ENCODE assay signal across 8 cellular contexts in the genomic region with DNA sequence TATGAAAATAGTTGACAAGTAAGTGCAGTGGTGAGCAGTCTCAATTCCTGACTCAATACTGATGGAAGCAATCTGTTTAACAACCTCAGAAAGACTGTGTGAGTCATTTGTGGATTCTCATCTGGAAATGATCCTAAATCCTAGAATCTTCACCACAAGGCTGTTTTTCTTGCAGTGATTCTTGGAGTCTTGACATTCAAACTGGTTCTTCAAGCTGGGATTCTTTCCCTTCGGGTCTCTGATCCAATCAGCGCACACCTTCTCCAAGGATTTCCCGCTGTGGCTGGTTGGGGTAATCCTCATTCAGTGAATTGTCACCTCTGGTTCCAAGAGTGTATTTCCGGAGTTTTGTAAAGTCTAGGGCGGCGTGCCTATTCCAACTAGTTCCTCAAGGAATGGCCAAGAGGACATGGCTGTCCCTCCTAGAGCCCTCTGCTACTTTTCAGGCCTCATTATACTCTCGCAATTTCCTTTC. TPM values are rescaled to one million over a fixed set of nuclear protein-coding genes. Genes with fewer than 3 reads are reported as not detected.
DNase-seq lines count a peak whose midpoint lies in the region; ATAC-seq lines count a peak whose summit lies in the region.

No MANE protein-coding gene starts in this region.

- DNase-seq in Daoy (ENCODE audit: low read depth) (peak; percentile 74), brain pericyte (ENCODE audit: low read depth, low spot score) (peak; percentile 59), myocyte (ENCODE audit: low read depth) (peak; percentile 57), GM19240 (ENCODE audit: insufficient read length, low spot score) (no peak), NCI-H510A (lab: John Stamatoyannopoulos, UW) (no peak), GDM1 (lab: John Stamatoyannopoulos, UW) (no peak), SK-N-DZ (ENCODE audit: low spot score) (no peak)

- peak; percentile 26 for ATAC-seq in HG02759 (IDR thresholded peaks at IDR 0.05; ENCODE audit: unreplicated experiment)

RNA-seq across cellular contexts. Expression of gene FOXJ2, which starts 37.7 kb away (rescaled TPM):
- total RNA-seq in Daoy (2014; rRNA removed; shearing (Covaris generic)) = 4.1 and 5.4 TPM in 2 replicates
- total RNA-seq in myocyte = 8.4 and 11.9 TPM in 2 replicates
- 12.1 TPM for polyA plus RNA-seq in myocyte (2012)
- 3.9 and 4.8 TPM in 2 replicates for polyA plus RNA-seq in SK-N-DZ (2014; cell fraction: cytosol; rRNA removed)
- polyA plus RNA-seq in SK-N-DZ (2014; cell fraction: nucleus; rRNA removed) = 2.9 and 6.6 TPM in 2 replicates

RNA-seq across cellular contexts. Expression of gene SLC2A3, which starts 58.8 kb away (rescaled TPM):
- 7.6 and 9.0 TPM in 2 replicates for total RNA-seq in Daoy (2014; rRNA removed; shearing (Covaris generic))
- total RNA-seq in myocyte = 31.4 and 32.9 TPM in 2 replicates
- polyA plus RNA-seq in myocyte (2012) = 36.6 TPM
- polyA plus RNA-seq in SK-N-DZ (2014; cell fraction: cytosol; rRNA removed) = not detected in 2 replicates
- not detected in 2 replicates for polyA plus RNA-seq in SK-N-DZ (2014; cell fraction: nucleus; rRNA removed)

Comparison
In these comparisons a context has a peak if more than half of its experiments do, and no peak if none do; other contexts are left out.
1. DNase-seq: peak in Daoy (single experiment), brain pericyte (single experiment) and myocyte (single experiment); none in GM19240 (single experiment), NCI-H510A (single experiment), GDM1 (single experiment) and SK-N-DZ (single experiment).